In the genomic region with DNA sequence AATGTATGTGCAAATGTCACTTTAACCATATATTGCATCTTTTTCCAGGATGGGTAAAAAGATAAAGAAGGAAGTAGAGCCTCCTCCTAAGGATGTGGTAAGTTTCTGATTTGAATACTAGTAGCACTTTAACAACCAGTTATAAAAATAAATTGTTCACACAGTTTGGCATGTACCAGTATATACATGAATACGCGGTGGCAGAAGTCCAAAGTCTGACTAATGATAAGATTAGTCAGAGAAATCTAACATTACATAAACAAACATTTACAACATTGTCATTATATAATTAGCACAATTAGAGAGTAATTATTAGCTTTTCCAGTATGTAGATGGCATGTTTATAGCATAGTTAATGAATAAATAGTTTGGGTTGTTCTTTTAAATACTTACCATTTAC, we compare ENCODE assay signal across 12 cellular contexts. TPM values are rescaled to one million over a fixed set of nuclear protein-coding genes. Genes with fewer than 3 reads are reported as not detected.
A peak's percentile ranks its signal among the peaks of the same experiment; 100 is the strongest.
DNase-seq lines count a peak whose midpoint lies in the region; ATAC-seq and TF ChIP-seq lines count a peak whose summit lies in the region.
"Had no signal": no experiment of that assay in that cellular context is flagged by ENCODE, and none has a peak within 500 bp of the region (broad histone marks: within the 10 kb centered on the region; RNA-seq: fewer than 3 reads in every experiment).

No MANE protein-coding gene starts in this region.

- no peaks in the 10 kb centered on the region for H3K9me3 ChIP-seq in neural progenitor cell (ENCODE audit: low read depth)
- H3K9me3 ChIP-seq in CD8-positive, alpha-beta memory T cell (ENCODE audit: low read length) = no peaks in the 10 kb centered on the region

- CTCF ChIA-PET in CD8-positive, alpha-beta memory T cell (lab: Charles Lee) = no interaction called here

- no peak overlapping the region for H3K4me2 ChIP-seq in neural progenitor cell

- H3K27ac ChIP-seq in ACC112 (ENCODE audit: low read depth, low read length) (peak overlapping the region; percentile 48), neural progenitor cell (no peak overlapping the region)
- no peak overlapping the region for H3K27ac ChIP-seq in CD8-positive, alpha-beta memory T cell (ENCODE audit: low read depth, low read length)

- H3K4me1 ChIP-seq in ACC112 (ENCODE audit: control insufficient read depth, insufficient read depth, low read length, unreplicated experiment) = peaks cover 34% of the 10 kb centered on the region
- H3K4me1 ChIP-seq in neural progenitor cell = no peaks in the 10 kb centered on the region
- H3K4me1 ChIP-seq in CD8-positive, alpha-beta memory T cell (ENCODE audit: insufficient read depth, low read length) = peaks cover 12% of the 10 kb centered on the region

- H3K4me3 ChIP-seq in ACC112 (ENCODE audit: low read depth, low read length) (peak overlapping the region; percentile 46; the same call in 1 of the 2 replicates), choroid plexus epithelial cell (ENCODE audit: low read depth, low read length) (no peak overlapping the region), neural progenitor cell (no peak overlapping the region)
- H3K4me3 ChIP-seq in CD8-positive, alpha-beta memory T cell (ENCODE audit: low read length) = no peak overlapping the region
- H3K4me3 ChIP-seq: lung had no signal

- H3K27ac Mint-ChIP-seq in neural progenitor cell = no peak overlapping the region
- no peak overlapping the region for H3K27ac Mint-ChIP-seq in CD8-positive, alpha-beta memory T cell

- H3K36me3 ChIP-seq in ACC112 (ENCODE audit: insufficient read depth, low read length) (no peaks in the 10 kb centered on the region), neural progenitor cell (no peaks in the 10 kb centered on the region)
- no peaks in the 10 kb centered on the region for H3K36me3 ChIP-seq in CD8-positive, alpha-beta memory T cell (ENCODE audit: insufficient read depth, low read length)

- H3K4me1 Mint-ChIP-seq in neural progenitor cell = no peaks in the 10 kb centered on the region
- H3K4me1 Mint-ChIP-seq in CD8-positive, alpha-beta memory T cell = no peaks in the 10 kb centered on the region

- H3K27me3 ChIP-seq in ACC112 (ENCODE audit: insufficient read depth, low read length) = peaks cover 6% of the 10 kb centered on the region
- H3K27me3 ChIP-seq in neural progenitor cell = peaks cover 20% of the 10 kb centered on the region
- no peaks in the 10 kb centered on the region for H3K27me3 ChIP-seq in CD8-positive, alpha-beta memory T cell (ENCODE audit: insufficient read depth, low read length, poor library complexity, severe bottlenecking)

- POLR2A ChIA-PET in CD8-positive, alpha-beta memory T cell (lab: Charles Lee) = no interaction called here

- no peaks in the 10 kb centered on the region for H3K36me3 Mint-ChIP-seq in neural progenitor cell
- H3K36me3 Mint-ChIP-seq in CD8-positive, alpha-beta memory T cell = no peaks in the 10 kb centered on the region

- no peaks in the 10 kb centered on the region for H3F3A ChIP-seq in neural progenitor cell (ENCODE audit: low read depth)

- no peaks in the 10 kb centered on the region for H3K9me3 Mint-ChIP-seq in neural progenitor cell
- no peaks in the 10 kb centered on the region for H3K9me3 Mint-ChIP-seq in CD8-positive, alpha-beta memory T cell

- H3K79me2 ChIP-seq in ACC112 (ENCODE audit: control insufficient read depth, insufficient read depth, low read length, unreplicated experiment) = no peaks in the 10 kb centered on the region
- H3K79me2 ChIP-seq in neural progenitor cell (ENCODE audit: low read depth) = no peaks in the 10 kb centered on the region

- peaks cover 2% of the 10 kb centered on the region for H3K27me3 Mint-ChIP-seq in neural progenitor cell (ENCODE audit: insufficient read depth, low read depth)
- H3K27me3 Mint-ChIP-seq in CD8-positive, alpha-beta memory T cell = peaks cover 4 to 11% of the 10 kb centered on the region in 2 donors

- H4K20me1 ChIP-seq in neural progenitor cell (ENCODE audit: low read depth) = no peaks in the 10 kb centered on the region

- no peak for TF ChIP-seq CTCF in choroid plexus epithelial cell (conservative IDR thresholded peaks at IDR 0.05; ENCODE audit: low read depth, low read length)
- no peak for TF ChIP-seq CTCF in neural progenitor cell (IDR thresholded peaks at IDR 0.05)

- ATAC-seq in GM19467 (IDR thresholded peaks at IDR 0.05; ENCODE audit: unreplicated experiment) = peak; percentile 65
- peak; percentile 67 for ATAC-seq in HG03460 (IDR thresholded peaks at IDR 0.05; ENCODE audit: unreplicated experiment)

- no peak overlapping the region for H3K4me3 Mint-ChIP-seq in neural progenitor cell
- no peak overlapping the region for H3K4me3 Mint-ChIP-seq in CD8-positive, alpha-beta memory T cell

- no peak overlapping the region for H3K9ac ChIP-seq in neural progenitor cell

- H2AFZ ChIP-seq in ACC112 (ENCODE audit: low read length, unreplicated experiment) = no peak overlapping the region
- H2AFZ ChIP-seq in neural progenitor cell (replicated peaks) = no peak overlapping the region

- DNase-seq in choroid plexus epithelial cell (ENCODE audit: low read depth) = peak; percentile 72
- DNase-seq in GM19240 (ENCODE audit: insufficient read length, low spot score) = no peak
- no peak for DNase-seq in neural progenitor cell (ENCODE audit: low spot score)
- no peak for DNase-seq in CD8-positive, alpha-beta memory T cell
- DNase-seq in activated CD4-positive, CD25-positive, alpha-beta regulatory T cell (lab: John Stamatoyannopoulos, UW) = no peak
- DNase-seq: activated effector memory CD4-positive, alpha-beta T cell treated with anti-CD3 and anti-CD28 coated beads, Interleukin-2, amount 50 U/mL, for 16 hours; NCI-H524 had no signal

RNA-seq across cellular contexts. Expression of gene ARMC3, which starts 4.1 kb away (rescaled TPM):
- 0.46 and 14.6 TPM in 2 replicates for total RNA-seq in neural progenitor cell (ENCODE audit: low replicate concordance)
- total RNA-seq in CD8-positive, alpha-beta memory T cell = not detected
- not detected for polyA plus RNA-seq in CD8-positive, alpha-beta memory T cell
- total RNA-seq: skeletal muscle tissue had no signal
